ENCODE assay signal across 1 cellular context in the genomic region with DNA sequence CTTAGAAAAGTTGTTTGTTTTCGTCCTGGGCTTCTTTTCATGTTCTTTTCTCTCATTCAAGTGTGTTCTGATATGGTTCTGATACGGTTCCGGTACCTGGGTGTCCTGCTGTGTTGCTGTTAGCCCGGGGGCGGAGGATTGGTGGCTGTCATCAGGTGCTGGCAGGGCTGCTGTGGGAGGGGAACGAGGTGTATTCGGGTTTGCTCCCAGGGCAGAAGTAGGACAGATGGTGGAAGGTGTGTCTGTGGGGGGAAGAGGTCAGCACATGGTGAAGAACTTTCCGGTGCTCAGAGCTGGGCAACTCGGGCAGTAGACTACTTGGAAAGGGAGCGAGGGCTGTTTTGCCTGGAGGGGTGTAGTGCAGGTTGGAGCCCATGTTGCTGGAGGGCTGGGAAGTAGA.
TF ChIP-seq lines count a peak whose summit lies in the region.

No MANE protein-coding gene starts in this region.

TF ChIP-seq in IMR-90, 13 proteins besides CTCF, POLR2A, EP300 and RAD21:
- TF ChIP-seq RFX5 (IDR thresholded peaks at IDR 0.05; ENCODE audit: low read depth, low read length): no peak
- TF ChIP-seq MAZ (IDR thresholded peaks at IDR 0.05; ENCODE audit: borderline replicate concordance, low read depth, low read length): no peak
- no peak for TF ChIP-seq FOS (IDR thresholded peaks at IDR 0.05; ENCODE audit: low read depth, low read length)
- TF ChIP-seq, protein P1, sequence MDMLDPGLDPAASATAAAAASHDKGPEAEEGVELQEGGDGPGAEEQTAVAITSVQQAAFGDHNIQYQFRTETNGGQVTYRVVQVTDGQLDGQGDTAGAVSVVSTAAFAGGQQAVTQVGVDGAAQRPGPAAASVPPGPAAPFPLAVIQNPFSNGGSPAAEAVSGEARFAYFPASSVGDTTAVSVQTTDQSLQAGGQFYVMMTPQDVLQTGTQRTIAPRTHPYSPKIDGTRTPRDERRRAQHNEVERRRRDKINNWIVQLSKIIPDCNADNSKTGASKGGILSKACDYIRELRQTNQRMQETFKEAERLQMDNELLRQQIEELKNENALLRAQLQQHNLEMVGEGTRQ (IDR thresholded peaks at IDR 0.05; ENCODE audit: low read depth, low read length): no peak
- no peak for TF ChIP-seq MAFK (IDR thresholded peaks at IDR 0.05; ENCODE audit: low read depth, low read length)
- TF ChIP-seq CHD1 (IDR thresholded peaks at IDR 0.05; ENCODE audit: low read depth, low read length): no peak
- no peak for TF ChIP-seq RCOR1 (IDR thresholded peaks at IDR 0.05; ENCODE audit: insufficient replicate concordance, low read length)
- no peak for TF ChIP-seq MXI1 (IDR thresholded peaks at IDR 0.05; ENCODE audit: borderline replicate concordance, low read depth, low read length)
- TF ChIP-seq CEBPB (IDR thresholded peaks at IDR 0.05; ENCODE audit: low read depth, low read length): no peak
- TF ChIP-seq ELK1 (IDR thresholded peaks at IDR 0.05; ENCODE audit: borderline replicate concordance, low read depth, low read length): no peak
- no peak for TF ChIP-seq NFE2L2 (IDR thresholded peaks at IDR 0.05; ENCODE audit: low read depth, low read length)
- no peak for TF ChIP-seq BHLHE40 (IDR thresholded peaks at IDR 0.05; ENCODE audit: low read depth, low read length)
- TF ChIP-seq SMC3 (IDR thresholded peaks at IDR 0.05; ENCODE audit: low read depth, low read length): no peak
TF ChIP-seq in IMR-90: peak in this region for 0.
